In genomic region chr20:57244627-57245214, GRCh38 we compare ENCODE assay signal across 1 cellular context.
TF ChIP-seq lines count a peak whose summit lies in the region.

No MANE protein-coding gene starts in this region.

TF ChIP-seq in GM12878, 131 proteins besides CTCF, POLR2A, EP300 and RAD21:
- TF ChIP-seq, protein P1, sequence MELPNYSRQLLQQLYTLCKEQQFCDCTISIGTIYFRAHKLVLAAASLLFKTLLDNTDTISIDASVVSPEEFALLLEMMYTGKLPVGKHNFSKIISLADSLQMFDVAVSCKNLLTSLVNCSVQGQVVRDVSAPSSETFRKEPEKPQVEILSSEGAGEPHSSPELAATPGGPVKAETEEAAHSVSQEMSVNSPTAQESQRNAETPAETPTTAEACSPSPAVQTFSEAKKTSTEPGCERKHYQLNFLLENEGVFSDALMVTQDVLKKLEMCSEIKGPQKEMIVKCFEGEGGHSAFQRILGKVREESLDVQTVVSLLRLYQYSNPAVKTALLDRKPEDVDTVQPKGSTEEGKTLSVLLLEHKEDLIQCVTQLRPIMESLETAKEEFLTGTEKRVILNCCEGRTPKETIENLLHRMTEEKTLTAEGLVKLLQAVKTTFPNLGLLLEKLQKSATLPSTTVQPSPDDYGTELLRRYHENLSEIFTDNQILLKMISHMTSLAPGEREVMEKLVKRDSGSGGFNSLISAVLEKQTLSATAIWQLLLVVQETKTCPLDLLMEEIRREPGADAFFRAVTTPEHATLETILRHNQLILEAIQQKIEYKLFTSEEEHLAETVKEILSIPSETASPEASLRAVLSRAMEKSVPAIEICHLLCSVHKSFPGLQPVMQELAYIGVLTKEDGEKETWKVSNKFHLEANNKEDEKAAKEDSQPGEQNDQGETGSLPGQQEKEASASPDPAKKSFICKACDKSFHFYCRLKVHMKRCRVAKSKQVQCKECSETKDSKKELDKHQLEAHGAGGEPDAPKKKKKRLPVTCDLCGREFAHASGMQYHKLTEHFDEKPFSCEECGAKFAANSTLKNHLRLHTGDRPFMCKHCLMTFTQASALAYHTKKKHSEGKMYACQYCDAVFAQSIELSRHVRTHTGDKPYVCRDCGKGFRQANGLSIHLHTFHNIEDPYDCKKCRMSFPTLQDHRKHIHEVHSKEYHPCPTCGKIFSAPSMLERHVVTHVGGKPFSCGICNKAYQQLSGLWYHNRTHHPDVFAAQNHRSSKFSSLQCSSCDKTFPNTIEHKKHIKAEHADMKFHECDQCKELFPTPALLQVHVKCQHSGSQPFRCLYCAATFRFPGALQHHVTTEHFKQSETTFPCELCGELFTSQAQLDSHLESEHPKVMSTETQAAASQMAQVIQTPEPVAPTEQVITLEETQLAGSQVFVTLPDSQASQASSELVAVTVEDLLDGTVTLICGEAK (IDR thresholded peaks at IDR 0.05; ENCODE audit: borderline replicate concordance) = no peak
- TF ChIP-seq ZNF687 (IDR thresholded peaks at IDR 0.05) (no peak), STAT1 (conservative IDR thresholded peaks at IDR 0.05) (no peak), WRNIP1 (IDR thresholded peaks at IDR 0.05; ENCODE audit: borderline replicate concordance, low read depth, low read length) (no peak), IKZF2 (IDR thresholded peaks at IDR 0.05) (no peak), TCF3 (IDR thresholded peaks at IDR 0.05; ENCODE audit: borderline replicate concordance, insufficient read depth, low read depth, low read length) (no peak), NFXL1 (IDR thresholded peaks at IDR 0.05; ENCODE audit: borderline replicate concordance) (peak; percentile 36; the same call in 1 of the 2 replicates), ETV6 (conservative IDR thresholded peaks at IDR 0.05 in 1 of 2, IDR thresholded peaks at IDR 0.05 in 1 of 2; ENCODE audit: borderline replicate concordance in 1 of 2, low read depth in 1 of 2) (peak in 1 of 2 experiments; percentile 95; a peak in 2 of 4 replicates)
